In the genomic region with DNA sequence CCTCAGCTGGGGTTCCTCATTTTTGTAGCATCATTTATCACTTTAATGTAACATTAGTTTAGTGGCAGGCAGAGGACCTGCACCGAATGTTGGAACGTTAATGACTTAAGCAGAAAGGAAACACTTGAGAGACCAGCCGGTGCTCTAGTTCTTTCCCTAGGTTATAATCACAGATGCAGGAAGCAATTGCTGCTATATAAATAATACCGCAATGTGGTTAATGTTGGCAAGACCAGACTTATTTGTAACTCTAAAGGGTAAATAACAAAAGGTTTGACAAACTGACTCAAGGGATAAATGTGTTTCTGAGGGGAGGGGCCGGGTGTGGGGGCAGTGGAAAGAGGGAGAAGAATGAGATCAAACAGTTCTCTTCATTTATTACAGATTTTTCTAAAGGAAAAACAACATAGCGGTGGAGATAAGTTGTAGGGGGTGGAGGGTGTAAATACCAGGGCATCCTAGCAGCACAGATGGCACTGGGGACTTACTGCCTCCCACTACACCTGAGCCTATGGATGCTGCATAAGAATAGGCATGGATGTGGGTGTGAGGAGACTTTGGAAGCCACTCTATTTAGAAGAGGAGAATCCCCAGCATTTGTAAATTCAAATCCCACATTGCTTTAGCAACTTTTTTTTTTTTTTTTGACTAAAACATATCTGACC, we compare ENCODE assay signal across 18 cellular contexts. TPM values are rescaled to one million over a fixed set of nuclear protein-coding genes. Genes with fewer than 3 reads are reported as not detected.
DNase-seq lines count a peak whose midpoint lies in the region; ATAC-seq lines count a peak whose summit lies in the region.
"Had no signal": no experiment of that assay in that cellular context is flagged by ENCODE, and none has a peak within 500 bp of the region (broad histone marks: within the 10 kb centered on the region; RNA-seq: fewer than 3 reads in every experiment).

No MANE protein-coding gene starts in this region.

- peak; percentile 85 for DNase-seq in H4 (ENCODE audit: low spot score)
- DNase-seq in NCI-H1417 treated with DMSO at 0.1 percent for 48 hours (lab: John Stamatoyannopoulos, UW) = peak; percentile 13
- DNase-seq in astrocyte of the hippocampus (ENCODE audit: low read depth, low spot score) = peak; percentile 81
- peak; percentile 32 for DNase-seq in mesenchymal stem cell
- no peak for DNase-seq in ureter (ENCODE audit: low spot score)
- DNase-seq in effector memory CD4-positive, alpha-beta T cell = no peak
- DNase-seq: activated naive CD4-positive, alpha-beta T cell treated with anti-CD3 and anti-CD28 coated beads for 36 hours; caudate nucleus; COR-L47; NCI-H2171; stimulated activated CD8-positive, alpha-beta memory T cell treated with anti-CD3 and anti-CD28 coated beads, Interleukin-4, amount 100 ng/mL, for 48 hours; tibial artery had no signal

- no peak overlapping the region for H3K23ac ChIP-seq in mesenchymal stem cell (ENCODE audit: low read length in 2 of 2)

- H3K36me3 ChIP-seq in mesenchymal stem cell (ENCODE audit: control insufficient read depth in 1 of 2, insufficient read depth in 2 of 2, low read depth in 1 of 2, low read length in 2 of 2) = no peaks in the 10 kb centered on the region
- no peaks in the 10 kb centered on the region for H3K36me3 ChIP-seq in effector memory CD4-positive, alpha-beta T cell (ENCODE audit: control insufficient read depth, insufficient read depth, low read length)
- H3K36me3 ChIP-seq: prostate gland, tibial artery had no signal

- no peak overlapping the region for H2BK120ac ChIP-seq in mesenchymal stem cell (ENCODE audit: low read depth, low read length)

- WGBS in mesenchymal stem cell = 38% methylated on average over 6 of the region's 6 CpGs

- H2BK15ac ChIP-seq in mesenchymal stem cell (ENCODE audit: low read depth, poor library complexity, severe bottlenecking) = no peak overlapping the region

- no peak overlapping the region for H3K14ac ChIP-seq in mesenchymal stem cell (ENCODE audit: low read length in 2 of 2)

- H2BK12ac ChIP-seq in mesenchymal stem cell (ENCODE audit: low read length in 2 of 2) = no peak overlapping the region

- no peak overlapping the region for H2BK5ac ChIP-seq in mesenchymal stem cell (ENCODE audit: low read depth, low read length, poor library complexity, severe bottlenecking)

- no peak overlapping the region for H4K8ac ChIP-seq in mesenchymal stem cell (ENCODE audit: low read length)

- no peaks in the 10 kb centered on the region for H3K9me3 ChIP-seq in mesenchymal stem cell (ENCODE audit: control insufficient read depth, low read length)
- no peaks in the 10 kb centered on the region for H3K9me3 ChIP-seq in effector memory CD4-positive, alpha-beta T cell (ENCODE audit: control insufficient read depth, low read length)
- H3K9me3 ChIP-seq: prostate gland, tibial artery had no signal

- H3K9ac ChIP-seq in mesenchymal stem cell (ENCODE audit: low read length) = no peak overlapping the region

- H3K18ac ChIP-seq in mesenchymal stem cell (ENCODE audit: low read depth in 1 of 2, low read length in 2 of 2) = no peak overlapping the region

- H4K91ac ChIP-seq in mesenchymal stem cell (ENCODE audit: low read length) = no peak overlapping the region

- ATAC-seq in HG03520 (IDR thresholded peaks at IDR 0.05; ENCODE audit: unreplicated experiment) (no peak), GM21447 (IDR thresholded peaks at IDR 0.05; ENCODE audit: unreplicated experiment) (no peak)
- ATAC-seq: K562 had no signal

- H3K4me3 ChIP-seq in mesenchymal stem cell (ENCODE audit: insufficient read depth in 1 of 2, low read depth in 1 of 2, low read length in 2 of 2) = no peak overlapping the region
- no peak overlapping the region for H3K4me3 ChIP-seq in effector memory CD4-positive, alpha-beta T cell (ENCODE audit: insufficient read depth, low read depth, low read length, poor library complexity, severe bottlenecking)
- H3K4me3 ChIP-seq: K562, prostate gland, tibial artery had no signal

- H3K27me3 ChIP-seq in mesenchymal stem cell (ENCODE audit: control insufficient read depth in 1 of 2, insufficient read depth in 1 of 2, low read length in 2 of 2) = no peaks in the 10 kb centered on the region
- H3K27me3 ChIP-seq in effector memory CD4-positive, alpha-beta T cell (replicated peaks; ENCODE audit: control insufficient read depth, insufficient read depth, low read length, poor library complexity, severe bottlenecking) = peaks cover 4% of the 10 kb centered on the region

- no peak overlapping the region for H3K27ac ChIP-seq in mesenchymal stem cell (ENCODE audit: low read length, poor library complexity, severe bottlenecking)
- no peak overlapping the region for H3K27ac ChIP-seq in effector memory CD4-positive, alpha-beta T cell (ENCODE audit: insufficient read depth, low read length, poor library complexity, severe bottlenecking)
- H3K27ac ChIP-seq: prostate gland, tibial artery had no signal

- H3K79me1 ChIP-seq in mesenchymal stem cell (replicated peaks; ENCODE audit: low read length, poor library complexity, severe bottlenecking) = no peaks in the 10 kb centered on the region

- no peak overlapping the region for H3K4me2 ChIP-seq in mesenchymal stem cell (ENCODE audit: low read length, poor library complexity, severe bottlenecking)

- no peaks in the 10 kb centered on the region for H3K4me1 ChIP-seq in mesenchymal stem cell (ENCODE audit: control insufficient read depth, insufficient read depth, low read depth, low read length)
- H3K4me1 ChIP-seq in effector memory CD4-positive, alpha-beta T cell (ENCODE audit: control insufficient read depth, insufficient read depth, low read length, poor library complexity, severe bottlenecking) = no peaks in the 10 kb centered on the region
- H3K4me1 ChIP-seq: prostate gland, tibial artery had no signal

- no peak overlapping the region for H2AK5ac ChIP-seq in mesenchymal stem cell (ENCODE audit: low read length, severe bottlenecking)

- H2AFZ ChIP-seq in mesenchymal stem cell (ENCODE audit: low read depth, low read length) = no peak overlapping the region

- no peak overlapping the region for H3K4ac ChIP-seq in mesenchymal stem cell (ENCODE audit: low read depth in 1 of 2, low read length in 2 of 2)

RNA-seq across cellular contexts. Expression of a gene that starts 27.6 kb away (rescaled TPM):
- 12.1 and 13.3 TPM in 2 replicates for total RNA-seq in H4 (2014; rRNA removed; shearing (Covaris generic))
- 25.7 TPM for polyA plus RNA-seq in mesenchymal stem cell (2013, experiment 1 of 2)
- polyA plus RNA-seq in mesenchymal stem cell (2013, experiment 2 of 2) = 25.3 TPM
- total RNA-seq in ureter = 32.0 TPM

RNA-seq across cellular contexts. Expression of a gene that starts 36.6 kb away (rescaled TPM):
- total RNA-seq in H4 (2014; rRNA removed; shearing (Covaris generic)) = not detected in 2 replicates
- not detected for polyA plus RNA-seq in mesenchymal stem cell (2013, experiment 1 of 2)
- not detected for polyA plus RNA-seq in mesenchymal stem cell (2013, experiment 2 of 2)
- total RNA-seq in ureter = not detected
- total RNA-seq: activated naive CD4-positive, alpha-beta T cell treated with anti-CD3 and anti-CD28 coated beads for 36 hours; mucosa of gallbladder; prostate gland had no signal
- polyA plus RNA-seq: esophagus had no signal

Comparison
In these comparisons a context has a peak if more than half of its experiments do, and no peak if none do; other contexts are left out.
1. DNase-seq: peak in H4 (single experiment), NCI-H1417 treated with DMSO at 0.1 percent for 48 hours (single experiment), astrocyte of the hippocampus (single experiment) and mesenchymal stem cell (single experiment); none in ureter (single experiment) and effector memory CD4-positive, alpha-beta T cell (0 of 3).